1 cellular context compared by ENCODE assay signal in the genomic region with DNA sequence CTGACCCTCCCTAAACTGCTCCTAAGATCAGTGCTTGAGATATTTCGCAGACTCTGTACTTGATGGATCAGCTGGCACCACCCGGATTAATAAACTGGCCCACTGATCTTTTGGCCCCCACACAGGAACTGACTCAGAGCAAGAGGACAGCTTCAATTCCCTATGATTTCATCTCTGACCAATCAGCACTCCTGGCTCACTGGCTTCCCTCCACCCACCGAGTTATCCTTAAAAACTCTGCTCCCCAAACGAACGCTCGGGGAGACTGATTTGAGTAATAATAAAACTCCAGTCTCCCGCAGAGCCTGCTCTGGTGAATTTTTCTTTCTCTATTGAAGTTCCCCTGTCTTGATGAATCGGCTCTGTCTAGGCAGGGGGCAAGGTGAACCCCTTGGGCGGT.
TF ChIP-seq lines count a peak whose summit lies in the region.

No MANE protein-coding gene starts in this region.

TF ChIP-seq in IMR-90, 13 proteins besides CTCF, POLR2A, EP300 and RAD21:
- no peak for TF ChIP-seq RCOR1 (IDR thresholded peaks at IDR 0.05; ENCODE audit: insufficient replicate concordance, low read length)
